Comparison of ENCODE assay signal across 8 cellular contexts in the genomic region with DNA sequence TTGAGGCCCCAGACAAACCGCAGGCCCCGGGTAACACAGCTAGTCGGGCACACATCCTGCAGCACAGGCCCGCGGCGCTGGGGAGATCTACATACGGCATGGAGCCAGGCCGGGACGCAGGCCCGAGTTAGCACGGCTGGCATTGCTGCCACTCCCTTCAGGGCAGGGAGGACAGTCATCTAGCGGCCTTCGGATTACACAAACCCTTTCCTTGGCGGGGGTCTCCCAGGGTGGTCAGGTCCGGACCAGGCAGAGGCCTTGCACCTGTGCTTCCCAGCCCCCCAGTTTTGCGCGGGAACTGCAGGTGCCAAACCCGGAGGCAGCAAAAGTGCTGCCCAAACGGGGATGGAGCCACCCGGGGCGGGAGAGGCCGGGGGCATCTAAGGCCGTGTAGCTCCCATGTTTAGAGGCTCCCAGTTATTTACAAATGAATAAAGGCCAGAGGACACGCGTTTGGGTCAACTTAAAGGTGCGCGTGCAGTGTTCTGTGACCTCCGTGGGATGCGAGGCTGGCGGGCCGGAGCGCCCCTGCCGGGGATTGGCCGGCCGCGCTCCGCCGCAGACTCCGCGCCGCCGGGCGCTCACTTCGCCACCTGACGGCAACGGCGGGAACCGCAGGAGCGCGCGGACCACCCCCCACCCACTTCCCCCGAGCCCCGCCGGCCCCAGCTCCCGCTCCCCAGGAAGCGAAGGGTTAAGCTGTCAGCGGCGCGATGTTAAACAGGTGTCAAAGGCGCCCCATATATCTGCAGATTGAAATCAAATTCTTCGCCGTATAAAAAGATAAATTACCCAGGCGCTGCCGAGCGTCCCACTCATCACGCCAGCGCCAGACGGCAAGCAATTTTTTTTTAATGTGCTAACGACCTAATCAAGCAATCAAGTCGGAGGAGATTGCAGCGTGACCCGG. TPM values are rescaled to one million over a fixed set of nuclear protein-coding genes. Genes with fewer than 3 reads are reported as not detected.
DNase-seq lines count a peak whose midpoint lies in the region; ATAC-seq and TF ChIP-seq lines count a peak whose summit lies in the region.

No MANE protein-coding gene starts in this region.

- WGBS in SK-N-SH (ENCODE audit: low lambda C conversion rate): 17% methylated on average over 26 of the region's 72 CpGs
- WGBS in right cardiac atrium: 3% methylated on average over 72 of the region's 72 CpGs

- TF ChIP-seq EP300 in SK-N-SH (IDR thresholded peaks at IDR 0.05; ENCODE audit: borderline replicate concordance in 1 of 2, low read depth in 1 of 2, low read length in 1 of 2): peak in 1 of 2 experiments; percentile 74; a peak in 2 of 4 replicates

- no peaks in the 10 kb centered on the region for H3K9me3 ChIP-seq in SK-N-SH
- no peaks in the 10 kb centered on the region for H3K9me3 ChIP-seq in right cardiac atrium (ENCODE audit: control insufficient read depth, low read length)

- no peak overlapping the region for H3K27ac ChIP-seq in SK-N-SH (ENCODE audit: low read depth in 2 of 2, low read length in 1 of 2)
- no peak overlapping the region for H3K27ac ChIP-seq in right cardiac atrium (ENCODE audit: low read length)

- peaks cover 24% of the 10 kb centered on the region for H3K27me3 Mint-ChIP-seq in activated naive CD8-positive, alpha-beta T cell treated with anti-CD3 and anti-CD28 coated beads, Interleukin-2, amount 10 ng/mL, durations not matched to agents 7 days and 5 days

- H3K4me3 Mint-ChIP-seq in activated naive CD8-positive, alpha-beta T cell treated with anti-CD3 and anti-CD28 coated beads, Interleukin-2, amount 10 ng/mL, durations not matched to agents 7 days and 5 days: peak overlapping the region; percentile 86

- H4K20me1 ChIP-seq in SK-N-SH (ENCODE audit: insufficient read depth): no peaks in the 10 kb centered on the region

- POLR2A ChIA-PET in SK-N-SH (lab: Yijun Ruan, JAX): no interaction called here
- POLR2A ChIA-PET in activated naive CD8-positive, alpha-beta T cell treated with anti-CD3 and anti-CD28 coated beads, Interleukin-2, amount 10 ng/mL, durations not matched to agents 7 days and 5 days (lab: Charles Lee): interaction anchor here (0.7 kb wide), 1 partner anchor 570 kb away, joined by 5 read pairs; no protein-coding TSS in a partner anchor

- no peaks in the 10 kb centered on the region for H3K79me2 ChIP-seq in SK-N-SH (ENCODE audit: insufficient read depth)

- peak overlapping the region; percentile 99 for H3K4me2 ChIP-seq in SK-N-SH

- H3K4me1 ChIP-seq in SK-N-SH (ENCODE audit: control insufficient read depth in 1 of 2, insufficient read depth in 2 of 2, low read depth in 1 of 2, low read length in 1 of 2): peaks cover 0 to 16% of the 10 kb centered on the region in 2 experiments; a peak in 1 of 4 replicates
- H3K4me1 ChIP-seq in right cardiac atrium (ENCODE audit: control insufficient read depth, insufficient read depth, low read length): peaks cover 3% of the 10 kb centered on the region

- H3K27me3 ChIP-seq in SK-N-SH (ENCODE audit: insufficient read depth): peaks cover 47% of the 10 kb centered on the region
- H3K27me3 ChIP-seq in right cardiac atrium (ENCODE audit: control insufficient read depth, insufficient read depth): no peaks in the 10 kb centered on the region

- peak; percentile 40 for TF ChIP-seq RAD21 in SK-N-SH (IDR thresholded peaks at IDR 0.05; ENCODE audit: low read length)

- H3K4me1 Mint-ChIP-seq in activated naive CD8-positive, alpha-beta T cell treated with anti-CD3 and anti-CD28 coated beads, Interleukin-2, amount 10 ng/mL, durations not matched to agents 7 days and 5 days: peaks cover 3% of the 10 kb centered on the region

- intact Hi-C loops in right cardiac atrium (cut with DNase I): loop anchor here in 2 of 4 donors (2.0 to 5.0 kb wide), 2 partner anchors 145 to 147 kb away; no protein-coding TSS in a partner anchor

- CTCF ChIA-PET in SK-N-SH (lab: Yijun Ruan, JAX): interaction anchor here (0.6 to 4.0 kb wide), 51 partner anchors 8 to 1100 kb away, joined by 3 to 35 read pairs (median 5); partner anchors contain the start of genes ABCD4 and VSX2

- peak overlapping the region; percentile 45 to 81 for H3K4me3 ChIP-seq in SK-N-SH (ENCODE audit: low read depth in 2 of 2, low read length in 1 of 2)
- peak overlapping the region; percentile 94 for H3K4me3 ChIP-seq in right cardiac atrium (ENCODE audit: low read length)

- ATAC-seq in activated naive CD8-positive, alpha-beta T cell treated with anti-CD3 and anti-CD28 coated beads, Interleukin-2, amount 10 ng/mL, durations not matched to agents 7 days and 5 days (ENCODE audit: low read depth): peak; percentile 90
- ATAC-seq in right cardiac atrium (peak; percentile 86), GM18505 (IDR thresholded peaks at IDR 0.05; ENCODE audit: unreplicated experiment) (no peak)

- no peaks in the 10 kb centered on the region for H3K9me3 Mint-ChIP-seq in activated naive CD8-positive, alpha-beta T cell treated with anti-CD3 and anti-CD28 coated beads, Interleukin-2, amount 10 ng/mL, durations not matched to agents 7 days and 5 days

- no peaks in the 10 kb centered on the region for H3K9me2 ChIP-seq in SK-N-SH

- peak overlapping the region; percentile 63 for H3K27ac Mint-ChIP-seq in activated naive CD8-positive, alpha-beta T cell treated with anti-CD3 and anti-CD28 coated beads, Interleukin-2, amount 10 ng/mL, durations not matched to agents 7 days and 5 days

- peak overlapping the region; percentile 23; the same call in 1 of the 2 replicates for H3K9ac ChIP-seq in SK-N-SH

- peak; percentile 18 for DNase-seq in NK-92 treated with Interleukin-12 subunit alpha and Interleukin-12 subunit beta, amount 100 ng/mL, for 24 hours (lab: John Stamatoyannopoulos, UW)
- DNase-seq in NK-92 (lab: John Stamatoyannopoulos, UW; ENCODE audit: unreplicated experiment): no peak
- DNase-seq in HuH-7 (ENCODE audit: low spot score): peak; percentile 71
- DNase-seq in SK-N-SH: peak; percentile 95
- DNase-seq in activated naive CD8-positive, alpha-beta T cell treated with anti-CD3 and anti-CD28 coated beads, Interleukin-2, amount 10 ng/mL, durations not matched to agents 7 days and 5 days: peak; percentile 77
- peak; percentile 37 to 76 (median 73) for DNase-seq in right cardiac atrium
- DNase-seq in retina: peak; percentile 88

- H2AFZ ChIP-seq in SK-N-SH (ENCODE audit: low read depth): peak overlapping the region; percentile 94

- no peak for TF ChIP-seq POLR2A in GM18505 (IDR thresholded peaks at IDR 0.05; ENCODE audit: borderline replicate concordance, extremely low read depth, insufficient read depth, insufficient read length)

- no peaks in the 10 kb centered on the region for H3K36me3 ChIP-seq in SK-N-SH (replicated peaks in 1 of 2; ENCODE audit: control insufficient read depth in 1 of 2, insufficient read depth in 2 of 2, low read length in 1 of 2)

- H3F3A ChIP-seq in SK-N-SH (replicated peaks; ENCODE audit: insufficient read depth): no peaks in the 10 kb centered on the region

- no peaks in the 10 kb centered on the region for H3K36me3 Mint-ChIP-seq in activated naive CD8-positive, alpha-beta T cell treated with anti-CD3 and anti-CD28 coated beads, Interleukin-2, amount 10 ng/mL, durations not matched to agents 7 days and 5 days

- TF ChIP-seq CTCF in SK-N-SH (IDR thresholded peaks at IDR 0.05): peak; percentile 83

TF ChIP-seq in SK-N-SH, 30 proteins besides CTCF, POLR2A, EP300 and RAD21 (continues in another document):
- TF ChIP-seq IRF3 (IDR thresholded peaks at IDR 0.05; ENCODE audit: low read depth, low read length): no peak
- TF ChIP-seq NFIC (IDR thresholded peaks at IDR 0.05; ENCODE audit: borderline replicate concordance): no peak
- no peak for TF ChIP-seq EZH2phosphoT487 (IDR thresholded peaks at IDR 0.05; ENCODE audit: borderline replicate concordance, low read depth)
- TF ChIP-seq TCF12 (IDR thresholded peaks at IDR 0.05): no peak
- peak; percentile 87 for TF ChIP-seq GATA2 (CRISPR knock-in tag; IDR thresholded peaks at IDR 0.05)
- no peak for TF ChIP-seq TAF1 (IDR thresholded peaks at IDR 0.05; ENCODE audit: borderline replicate concordance, low read depth, low read length)
- peak; percentile 5 for TF ChIP-seq CHD2 (IDR thresholded peaks at IDR 0.05; ENCODE audit: low read length, partially characterized antibody)
- TF ChIP-seq ELF1 (IDR thresholded peaks at IDR 0.05): no peak
- TF ChIP-seq JUND (IDR thresholded peaks at IDR 0.05): no peak
- no peak for TF ChIP-seq SIN3A (IDR thresholded peaks at IDR 0.05; ENCODE audit: borderline replicate concordance, low read depth, low read length)
- TF ChIP-seq MAX (IDR thresholded peaks at IDR 0.05; ENCODE audit: low read depth): no peak
- TF ChIP-seq SMC3 (IDR thresholded peaks at IDR 0.05; ENCODE audit: low read depth, low read length): peak; percentile 40; the same call in 1 of the 2 replicates
- TF ChIP-seq YY1 (IDR thresholded peaks at IDR 0.05; ENCODE audit: low read depth): no peak
- TF ChIP-seq TEAD4 (IDR thresholded peaks at IDR 0.05; ENCODE audit: borderline replicate concordance, insufficient read depth): no peak

RNA-seq across cellular contexts. Expression of gene VSX2, which starts 18.1 kb away (rescaled TPM):
- polyA plus RNA-seq in SK-N-SH (2012; rRNA removed) (not detected in 2 replicates), right cardiac atrium (not detected)
- not detected in 2 replicates for polyA plus RNA-seq in SK-N-SH (2012; cell fraction: cytosol; rRNA removed)
- polyA plus RNA-seq in SK-N-SH (2012; cell fraction: nucleus; rRNA removed): not detected in 2 replicates
- total RNA-seq in activated naive CD8-positive, alpha-beta T cell treated with anti-CD3 and anti-CD28 coated beads, Interleukin-2, amount 10 ng/mL, durations not matched to agents 7 days and 5 days: not detected
- total RNA-seq in right cardiac atrium: not detected

RNA-seq across cellular contexts. Expression of gene ABCD4, which starts 45.4 kb away (rescaled TPM):
- 25.5 and 37.0 TPM in 2 replicates for polyA plus RNA-seq in SK-N-SH (2012; rRNA removed)
- 16.2 and 18.6 TPM in 2 replicates for polyA plus RNA-seq in SK-N-SH (2012; cell fraction: cytosol; rRNA removed)
- 210 and 245 TPM in 2 replicates for polyA plus RNA-seq in SK-N-SH (2012; cell fraction: nucleus; rRNA removed)
- 10 to 100 TPM; 70.4 TPM for total RNA-seq in activated naive CD8-positive, alpha-beta T cell treated with anti-CD3 and anti-CD28 coated beads, Interleukin-2, amount 10 ng/mL, durations not matched to agents 7 days and 5 days
- total RNA-seq in right cardiac atrium: 10 to 100 TPM; 18.9 to 28.7 (median 25.2) TPM
- polyA plus RNA-seq in right cardiac atrium: 25.4 TPM
